30 cellular contexts compared by ENCODE assay signal in genomic region chr2:196195758-196196157, GRCh38. TPM values are rescaled to one million over a fixed set of nuclear protein-coding genes. Genes with fewer than 3 reads are reported as not detected.
A peak's percentile ranks its signal among the peaks of the same experiment; 100 is the strongest.
DNase-seq lines count a peak whose midpoint lies in the region; ATAC-seq, FAIRE-seq and TF ChIP-seq lines count a peak whose summit lies in the region.
"Had no signal": no experiment of that assay in that cellular context is flagged by ENCODE, and none has a peak within 500 bp of the region (broad histone marks: within the 10 kb centered on the region; RNA-seq: fewer than 3 reads in every experiment).

No MANE protein-coding gene starts in this region.

- CTCF ChIA-PET in activated CD4-positive, alpha-beta T cell treated with anti-CD3 and anti-CD28 coated beads, Interleukin-2, amount 10 ng/mL, durations not matched to agents 7 days and 5 days (lab: Charles Lee): interaction anchor here (0.7 to 4.3 kb wide), 9 partner anchors 8 to 49 kb away, joined by 3 to 22 read pairs (median 4); no protein-coding TSS in a partner anchor

- peak overlapping the region; percentile 79 for H3K4me3 ChIP-seq in CD4-positive, CD25-positive, alpha-beta regulatory T cell (ENCODE audit: low read depth, low read length)
- no peak overlapping the region for H3K4me3 ChIP-seq in astrocyte (ENCODE audit: insufficient read depth, low read depth, low read length)
- H3K4me3 ChIP-seq in sigmoid colon: no peak overlapping the region
- H3K4me3 ChIP-seq: breast epithelium, stomach, thyroid gland had no signal

- DNase-seq in activated CD4-positive, alpha-beta T cell treated with anti-CD3 and anti-CD28 coated beads, Interleukin-2, amount 10 ng/mL, durations not matched to agents 7 days and 5 days: no peak
- DNase-seq in activated CD4-positive, alpha-beta T cell treated with anti-CD3 and anti-CD28 coated beads for 4 hours: no peak
- no peak for DNase-seq in CD4-positive, CD25-positive, alpha-beta regulatory T cell
- DNase-seq in astrocyte (ENCODE audit: low read depth): no peak
- DNase-seq in NCI-H1105 (lab: John Stamatoyannopoulos, UW): no peak
- DNase-seq in sigmoid colon: no peak
- DNase-seq: activated CD4-positive, alpha-beta T cell treated with anti-CD3 and anti-CD28 coated beads for 48 hours; activated CD8-positive, alpha-beta memory T cell treated with anti-CD3 and anti-CD28 coated beads, Interleukin-2, amount 50 U/mL, for 48 hours; activated effector memory CD4-positive, alpha-beta T cell treated with anti-CD3 and anti-CD28 coated beads, Interleukin-2, amount 50 U/mL, for 16 hours; amygdala; CD8-positive, alpha-beta memory T cell; DMS 273 treated with DMSO at 0.1 percent for 48 hours; effector CD4-positive, alpha-beta T cell; hypothalamus; immature natural killer cell; KG1; left colon; naive B cell; NCI-H446 treated with DMSO at 0.1 percent for 48 hours; NCI-H82; nucleus accumbens; SK-N-SH; stomach; thyroid gland had no signal

- H3K27ac Mint-ChIP-seq in activated CD4-positive, alpha-beta T cell treated with anti-CD3 and anti-CD28 coated beads, Interleukin-2, amount 10 ng/mL, durations not matched to agents 7 days and 5 days: peak overlapping the region; percentile 74
- peak overlapping the region; percentile 55 to 79 (median 65) for H3K27ac Mint-ChIP-seq in CD4-positive, CD25-positive, alpha-beta regulatory T cell
- H3K27ac Mint-ChIP-seq in astrocyte (ENCODE audit: unreplicated experiment): no peak overlapping the region
- H3K27ac Mint-ChIP-seq: immature natural killer cell had no signal

- peaks cover 48% of the 10 kb centered on the region for H3K4me1 Mint-ChIP-seq in activated CD4-positive, alpha-beta T cell treated with anti-CD3 and anti-CD28 coated beads, Interleukin-2, amount 10 ng/mL, durations not matched to agents 7 days and 5 days
- peaks cover 39 to 79% (median 56%) of the 10 kb centered on the region in 4 donors for H3K4me1 Mint-ChIP-seq in CD4-positive, CD25-positive, alpha-beta regulatory T cell
- H3K4me1 Mint-ChIP-seq in astrocyte (ENCODE audit: low read depth, unreplicated experiment): no peaks in the 10 kb centered on the region

- peak; percentile 17 for FAIRE-seq in astrocyte (lab: Jason Lieb, UNC)
- FAIRE-seq: colon, G401.6 had no signal

- no peak for TF ChIP-seq EP300 in sigmoid colon (IDR thresholded peaks at IDR 0.05)

- intact Hi-C loops in sigmoid colon (cut with DNase I): no loop called here

- H3K4me3 Mint-ChIP-seq in activated CD4-positive, alpha-beta T cell treated with anti-CD3 and anti-CD28 coated beads, Interleukin-2, amount 10 ng/mL, durations not matched to agents 7 days and 5 days: no peak overlapping the region
- peak overlapping the region; percentile 55 to 86 (median 74) for H3K4me3 Mint-ChIP-seq in CD4-positive, CD25-positive, alpha-beta regulatory T cell
- no peak overlapping the region for H3K4me3 Mint-ChIP-seq in astrocyte (ENCODE audit: unreplicated experiment)
- H3K4me3 Mint-ChIP-seq: immature natural killer cell had no signal

- TF ChIP-seq POLR2A in sigmoid colon (IDR thresholded peaks at IDR 0.05): no peak

- H3K27ac ChIP-seq in CD4-positive, CD25-positive, alpha-beta regulatory T cell (ENCODE audit: insufficient read depth, low read length, poor library complexity, severe bottlenecking): peak overlapping the region; percentile 61
- H3K27ac ChIP-seq in KOPT-K1 (ENCODE audit: low read depth, low read length, poor library complexity, severe bottlenecking) (peak overlapping the region; percentile 35), astrocyte (ENCODE audit: low read depth, low read length) (no peak overlapping the region), sigmoid colon (no peak overlapping the region)
- H3K27ac ChIP-seq: breast epithelium, stomach, thyroid gland had no signal

- H3K27me3 ChIP-seq in CD4-positive, CD25-positive, alpha-beta regulatory T cell (ENCODE audit: control insufficient read depth, insufficient read depth, low read length): no peaks in the 10 kb centered on the region
- no peaks in the 10 kb centered on the region for H3K27me3 ChIP-seq in astrocyte (ENCODE audit: insufficient read depth, low read length)
- no peaks in the 10 kb centered on the region for H3K27me3 ChIP-seq in sigmoid colon
- H3K27me3 ChIP-seq: breast epithelium, stomach, thyroid gland had no signal

- no peaks in the 10 kb centered on the region for H3K79me2 ChIP-seq in astrocyte (ENCODE audit: insufficient read depth, low read length)

- H3K9ac ChIP-seq in astrocyte (ENCODE audit: low read length): no peak overlapping the region
- H3K9ac ChIP-seq: SK-N-SH had no signal

- H3K9me3 ChIP-seq in CD4-positive, CD25-positive, alpha-beta regulatory T cell (ENCODE audit: control insufficient read depth in 2 of 2, low read length in 2 of 2): no peaks in the 10 kb centered on the region
- H3K9me3 ChIP-seq in KOPT-K1 (ENCODE audit: insufficient read depth, low read length, poor library complexity, severe bottlenecking): no peaks in the 10 kb centered on the region
- no peaks in the 10 kb centered on the region for H3K9me3 ChIP-seq in astrocyte (ENCODE audit: insufficient read depth, low read depth, low read length)
- no peaks in the 10 kb centered on the region for H3K9me3 ChIP-seq in sigmoid colon
- H3K9me3 ChIP-seq: breast epithelium, SK-N-SH, stomach, thyroid gland had no signal

- H3K36me3 Mint-ChIP-seq in activated CD4-positive, alpha-beta T cell treated with anti-CD3 and anti-CD28 coated beads, Interleukin-2, amount 10 ng/mL, durations not matched to agents 7 days and 5 days (ENCODE audit: low read depth): peaks cover 17% of the 10 kb centered on the region
- H3K36me3 Mint-ChIP-seq in CD4-positive, CD25-positive, alpha-beta regulatory T cell: no peaks in the 10 kb centered on the region
- no peaks in the 10 kb centered on the region for H3K36me3 Mint-ChIP-seq in astrocyte (ENCODE audit: low read depth, unreplicated experiment)
- H3K36me3 Mint-ChIP-seq: CD8-positive, alpha-beta memory T cell; immature natural killer cell; naive B cell had no signal

- H2AFZ ChIP-seq in astrocyte (ENCODE audit: low read depth, low read length): no peak overlapping the region

- peaks cover 37% of the 10 kb centered on the region for H3K4me1 ChIP-seq in CD4-positive, CD25-positive, alpha-beta regulatory T cell (ENCODE audit: control insufficient read depth, insufficient read depth, low read length, poor library complexity, severe bottlenecking)
- H3K4me1 ChIP-seq in astrocyte (ENCODE audit: insufficient read depth, low read length) (no peaks in the 10 kb centered on the region), sigmoid colon (no peaks in the 10 kb centered on the region)
- H3K4me1 ChIP-seq: breast epithelium, stomach, thyroid gland had no signal

- POLR2A ChIA-PET in activated CD4-positive, alpha-beta T cell treated with anti-CD3 and anti-CD28 coated beads, Interleukin-2, amount 10 ng/mL, durations not matched to agents 7 days and 5 days (lab: Charles Lee): interaction anchor here (0.5 to 1.0 kb wide), 2 partner anchors 21 to 42 kb away, joined by 3 read pairs; no protein-coding TSS in a partner anchor

- no peak overlapping the region for H3K4me2 ChIP-seq in astrocyte (ENCODE audit: low read length)
- H3K4me2 ChIP-seq: SK-N-SH had no signal

- H4K20me1 ChIP-seq in astrocyte (ENCODE audit: insufficient read depth, low read length): no peaks in the 10 kb centered on the region

- peaks cover 18% of the 10 kb centered on the region for H3K9me3 Mint-ChIP-seq in activated CD4-positive, alpha-beta T cell treated with anti-CD3 and anti-CD28 coated beads, Interleukin-2, amount 10 ng/mL, durations not matched to agents 7 days and 5 days
- H3K9me3 Mint-ChIP-seq in CD4-positive, CD25-positive, alpha-beta regulatory T cell: no peaks in the 10 kb centered on the region
- no peaks in the 10 kb centered on the region for H3K9me3 Mint-ChIP-seq in astrocyte (ENCODE audit: unreplicated experiment)
- H3K9me3 Mint-ChIP-seq: CD8-positive, alpha-beta memory T cell; naive B cell had no signal

- H3K36me3 ChIP-seq in CD4-positive, CD25-positive, alpha-beta regulatory T cell (ENCODE audit: control insufficient read depth, insufficient read depth, low read length): no peaks in the 10 kb centered on the region
- H3K36me3 ChIP-seq in KOPT-K1 (ENCODE audit: insufficient read depth, low read length): no peaks in the 10 kb centered on the region
- H3K36me3 ChIP-seq in astrocyte (ENCODE audit: insufficient read depth, low read length): no peaks in the 10 kb centered on the region
- no peaks in the 10 kb centered on the region for H3K36me3 ChIP-seq in sigmoid colon
- H3K36me3 ChIP-seq: breast epithelium, stomach, thyroid gland had no signal

- TF ChIP-seq CTCF in astrocyte (IDR thresholded peaks at IDR 0.05; ENCODE audit: insufficient read depth, low read depth, low read length) (no peak), sigmoid colon (IDR thresholded peaks at IDR 0.05) (no peak)

- no peak for ATAC-seq in CD4-positive, CD25-positive, alpha-beta regulatory T cell (ENCODE audit: low read depth in 2 of 2)
- no peak for ATAC-seq in HG02623 (IDR thresholded peaks at IDR 0.05; ENCODE audit: unreplicated experiment)
- ATAC-seq: HCT116, left colon had no signal

- WGBS in sigmoid colon, 2 donors: 87 to 95% methylated on average over 4 of the region's 4 CpGs

- no peaks in the 10 kb centered on the region for H3K27me3 Mint-ChIP-seq in activated CD4-positive, alpha-beta T cell treated with anti-CD3 and anti-CD28 coated beads, Interleukin-2, amount 10 ng/mL, durations not matched to agents 7 days and 5 days
- no peaks in the 10 kb centered on the region for H3K27me3 Mint-ChIP-seq in CD4-positive, CD25-positive, alpha-beta regulatory T cell
- no peaks in the 10 kb centered on the region for H3K27me3 Mint-ChIP-seq in astrocyte (ENCODE audit: low read depth, unreplicated experiment)
- H3K27me3 Mint-ChIP-seq: naive B cell had no signal

RNA-seq across cellular contexts. Expression of gene STK17B, which starts 24.4 kb away (rescaled TPM):
- total RNA-seq in activated CD4-positive, alpha-beta T cell treated with anti-CD3 and anti-CD28 coated beads, Interleukin-2, amount 10 ng/mL, durations not matched to agents 7 days and 5 days: 100 to 1,000 TPM; 329 to 403 TPM
- total RNA-seq in CD4-positive, CD25-positive, alpha-beta regulatory T cell: 542 TPM
- 100 to 1,000 TPM in 2 of 4 donors, 10 to 100 TPM in 2; 97.1 to 116 (median 106) TPM for polyA plus RNA-seq in CD4-positive, CD25-positive, alpha-beta regulatory T cell
- total RNA-seq in astrocyte: 42.6 and 51.7 TPM in 2 replicates
- 10 to 100 TPM in 3 of 4 donors, 1 to 10 TPM in 1; 9.0 to 15.7 (median 12.3) TPM for total RNA-seq in sigmoid colon
- polyA plus RNA-seq in sigmoid colon: 10 to 100 TPM; 13.2 to 30.7 (median 29.6) TPM

Comparison
In these comparisons a context has a peak if more than half of its experiments do, and no peak if none do; other contexts are left out.
1. H3K4me3 Mint-ChIP-seq: peak in CD4-positive, CD25-positive, alpha-beta regulatory T cell (4 of 4); none in activated CD4-positive, alpha-beta T cell treated with anti-CD3 and anti-CD28 coated beads, Interleukin-2, amount 10 ng/mL, durations not matched to agents 7 days and 5 days (single experiment) and astrocyte (single experiment).
2. H3K27ac ChIP-seq: peak in CD4-positive, CD25-positive, alpha-beta regulatory T cell (single experiment) and KOPT-K1 (single experiment); none in astrocyte (single experiment) and sigmoid colon (0 of 4).